In genomic region chr7:133977409-133978274, GRCh38 we compare ENCODE assay signal across 20 cellular contexts.
DNase-seq lines count a peak whose midpoint lies in the region; ATAC-seq, FAIRE-seq and TF ChIP-seq lines count a peak whose summit lies in the region.
"Had no signal": no experiment of that assay in that cellular context is flagged by ENCODE, and none has a peak within 500 bp of the region (broad histone marks: within the 10 kb centered on the region; RNA-seq: fewer than 3 reads in every experiment).

No MANE protein-coding gene starts in this region.

- peak overlapping the region in 3 of 5 experiments; percentile 17 to 76 (median 63) for H3K27ac Mint-ChIP-seq in brain
- H3K27ac Mint-ChIP-seq: activated B cell treated with CpG ODN at 0.5 μM for 24 hours; activated T-helper 2 cell treated with anti-CD3 and anti-CD28 coated beads, Interferon-gamma antibody, Interleukin-2, Interleukin-4, amounts not matched to agents 10 μg/mL and 5 μg/mL and 100 μg/mL, durations not matched to agents 14 hours and 24 hours and 36 hours; effector memory CD8-positive, alpha-beta T cell; naive thymus-derived CD4-positive, alpha-beta T cell had no signal

- no peak for TF ChIP-seq RAD21 in HepG2 (CRISPR knock-in tag; IDR thresholded peaks at IDR 0.05)

- H2AFZ ChIP-seq in HepG2 (ENCODE audit: low read length), result no peak overlapping the region

- 81% methylated on average over 4 of the region's 4 CpGs for WGBS in HepG2 (ENCODE audit: low lambda C conversion rate)
- 54% methylated on average over 4 of the region's 4 CpGs for WGBS in right lobe of liver (ENCODE audit: insufficient coverage, low coverage, low lambda C conversion rate, missing lambda C conversion rate)
- WGBS in thymus, result 79% methylated on average over 4 of the region's 4 CpGs

- peaks cover 0 to 3% (median 2%) of the 10 kb centered on the region in 5 experiments for H3K9me3 Mint-ChIP-seq in brain
- H3K9me3 Mint-ChIP-seq: activated B cell treated with CpG ODN at 0.5 μM for 24 hours; activated T-helper 2 cell treated with anti-CD3 and anti-CD28 coated beads, Interferon-gamma antibody, Interleukin-2, Interleukin-4, amounts not matched to agents 10 μg/mL and 5 μg/mL and 100 μg/mL, durations not matched to agents 14 hours and 24 hours and 36 hours; central memory CD8-positive, alpha-beta T cell; effector memory CD8-positive, alpha-beta T cell had no signal

- H3K27me3 ChIP-seq in HepG2 (ENCODE audit: control insufficient read depth in 1 of 2, insufficient read depth in 2 of 2, low read length in 2 of 2) (no peaks in the 10 kb centered on the region), right lobe of liver (no peaks in the 10 kb centered on the region), thymus (ENCODE audit: control insufficient read depth, insufficient read depth) (no peaks in the 10 kb centered on the region)

- DNase-seq in HepG2 (ENCODE audit: low spot score), result no peak
- no peak for DNase-seq in right lobe of liver
- peak; percentile 24 for DNase-seq in MV-4-11 (lab: John Stamatoyannopoulos, UW)
- no peak for DNase-seq in hepatic stellate cell (ENCODE audit: low spot score)
- DNase-seq in NCI-H1436 treated with DMSO at 0.1 percent for 48 hours (lab: John Stamatoyannopoulos, UW), result no peak
- DNase-seq in occipital lobe (lab: John Stamatoyannopoulos, UW), result no peak
- DNase-seq: activated B cell treated with CpG ODN at 0.5 μM for 24 hours; effector memory CD8-positive, alpha-beta T cell; mammary epithelial cell; naive thymus-derived CD4-positive, alpha-beta T cell; NCI-H1436; NCI-H226; OCI-M1; SIG-M5; stimulated activated CD8-positive, alpha-beta memory T cell treated with anti-CD3 and anti-CD28 coated beads, Interleukin-4, amount 100 ng/mL, for 48 hours; substantia nigra had no signal

- no peaks in the 10 kb centered on the region for H3K79me2 ChIP-seq in HepG2 (ENCODE audit: insufficient read depth, low read length)

- TF ChIP-seq EP300 in HepG2 (IDR thresholded peaks at IDR 0.05; ENCODE audit: low read depth in 2 of 2, low read length in 2 of 2) (no peak), HepG2 (CRISPR knock-in tag; IDR thresholded peaks at IDR 0.05; ENCODE audit: borderline replicate concordance) (no peak)

- POLR2A ChIA-PET in HepG2 (lab: Yijun Ruan, JAX), result no interaction called here

- no peak for TF ChIP-seq CTCF in HepG2 (CRISPR knock-in tag; IDR thresholded peaks at IDR 0.05)
- no peak for TF ChIP-seq CTCF in right lobe of liver (IDR thresholded peaks at IDR 0.05)
- no peak for TF ChIP-seq CTCF in brain (conservative IDR thresholded peaks at IDR 0.05)

- no peak overlapping the region for H3K4me2 ChIP-seq in HepG2 (ENCODE audit: low read depth, low read length)

- H3K9me3 ChIP-seq in HepG2 (ENCODE audit: low read length), result no peaks in the 10 kb centered on the region
- no peaks in the 10 kb centered on the region for H3K9me3 ChIP-seq in right lobe of liver
- H3K9me3 ChIP-seq in thymus (ENCODE audit: control insufficient read depth), result no peaks in the 10 kb centered on the region

- FAIRE-seq in HepG2 (lab: Jason Lieb, UNC), result no peak

- CTCF ChIA-PET in HepG2 (lab: Yijun Ruan, JAX; ENCODE audit: low intra/inter-chr PET ratio, low total read pairs), result no interaction called here

- H3K27me3 Mint-ChIP-seq in brain, result no peaks in the 10 kb centered on the region
- H3K27me3 Mint-ChIP-seq: activated B cell treated with CpG ODN at 0.5 μM for 24 hours; central memory CD8-positive, alpha-beta T cell; effector memory CD8-positive, alpha-beta T cell; naive thymus-derived CD4-positive, alpha-beta T cell had no signal

- H3K4me1 Mint-ChIP-seq in brain, result peaks cover 28% of the 10 kb centered on the region

- peaks cover 8% of the 10 kb centered on the region for H3K36me3 Mint-ChIP-seq in brain

- TF ChIP-seq POLR2A in HepG2 (IDR thresholded peaks at IDR 0.05; ENCODE audit: insufficient read depth in 1 of 2, low read depth in 2 of 2, low read length in 2 of 2), result no peak
- TF ChIP-seq POLR2A in right lobe of liver (IDR thresholded peaks at IDR 0.05), result no peak

- no TSS peak for BruUV-seq in HepG2 (replicated peaks; lab: Mats Ljungman, UMichigan)

- no peak overlapping the region for H3K27ac ChIP-seq in HepG2 (ENCODE audit: extremely low read length, insufficient read depth, low read length)
- H3K27ac ChIP-seq in right lobe of liver, result no peak overlapping the region
- H3K27ac ChIP-seq in thymus (ENCODE audit: low read depth), result peak overlapping the region; percentile 8

- H3K9ac ChIP-seq in HepG2 (ENCODE audit: insufficient read depth, low read depth, low read length), result no peak overlapping the region

- in situ Hi-C loops in HepG2 (cut with HindIII; ENCODE audit: extremely low pct_ligation_motif_present, low pct_unique_long_range_greater_than_20kb), result no loop called here

- H3K4me3 ChIP-seq in HepG2 (replicated peaks in 1 of 3; ENCODE audit: insufficient read depth in 1 of 3, low read depth in 2 of 3, low read length in 3 of 3) (no peak overlapping the region), right lobe of liver (no peak overlapping the region), thymus (ENCODE audit: low read length) (no peak overlapping the region)

- H3K4me1 ChIP-seq in HepG2 (ENCODE audit: insufficient read depth, low read length), result no peaks in the 10 kb centered on the region
- no peaks in the 10 kb centered on the region for H3K4me1 ChIP-seq in right lobe of liver
- peaks cover 3% of the 10 kb centered on the region for H3K4me1 ChIP-seq in thymus (ENCODE audit: control insufficient read depth, insufficient read depth, low read length)

- no peaks in the 10 kb centered on the region for H3K36me3 ChIP-seq in HepG2 (replicated peaks in 1 of 2; ENCODE audit: control insufficient read depth in 1 of 2, insufficient read depth in 2 of 2, low read length in 2 of 2)
- no peaks in the 10 kb centered on the region for H3K36me3 ChIP-seq in right lobe of liver
- H3K36me3 ChIP-seq in thymus (ENCODE audit: control insufficient read depth, insufficient read depth), result no peaks in the 10 kb centered on the region

- intact Hi-C loops in HepG2 (cut with micrococcal nuclease; ENCODE audit: unreplicated experiment), result no loop called here
- intact Hi-C loops in right lobe of liver (cut with DNase I), result no loop called here

- ATAC-seq in HepG2 (no peak), right lobe of liver (no peak)
- ATAC-seq: effector memory CD8-positive, alpha-beta T cell; naive thymus-derived CD4-positive, alpha-beta T cell had no signal

- H4K20me1 ChIP-seq in HepG2 (ENCODE audit: insufficient read depth, low read length), result no peaks in the 10 kb centered on the region

- H3K4me3 Mint-ChIP-seq in brain, result no peak overlapping the region
- H3K4me3 Mint-ChIP-seq: activated B cell treated with CpG ODN at 0.5 μM for 24 hours; central memory CD8-positive, alpha-beta T cell; effector memory CD8-positive, alpha-beta T cell; naive thymus-derived CD4-positive, alpha-beta T cell had no signal

TF ChIP-seq in HepG2, 621 proteins besides CTCF, POLR2A, EP300 and RAD21:
- TF ChIP-seq FOXP1 (IDR thresholded peaks at IDR 0.05), result 0 out of 2 replicates have a peak, but pooled peaks have one; percentile 74
- TF ChIP-seq FOXP1 (CRISPR knock-in tag; IDR thresholded peaks at IDR 0.05), result no peak
- TF ChIP-seq, protein P1, sequence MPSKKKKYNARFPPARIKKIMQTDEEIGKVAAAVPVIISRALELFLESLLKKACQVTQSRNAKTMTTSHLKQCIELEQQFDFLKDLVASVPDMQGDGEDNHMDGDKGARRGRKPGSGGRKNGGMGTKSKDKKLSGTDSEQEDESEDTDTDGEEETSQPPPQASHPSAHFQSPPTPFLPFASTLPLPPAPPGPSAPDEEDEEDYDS (CRISPR knock-in tag; IDR thresholded peaks at IDR 0.05), result no peak
- TF ChIP-seq FOXA1 (IDR thresholded peaks at IDR 0.05), result peak; percentile 69
- TF ChIP-seq FOXA1 (CRISPR knock-in tag; IDR thresholded peaks at IDR 0.05), result no peak
- TF ChIP-seq MBD4 (IDR thresholded peaks at IDR 0.05; ENCODE audit: borderline replicate concordance, low read length), result no peak
